Comparison of ENCODE assay signal across 17 cellular contexts in genomic region chr1:19816737-19817086, GRCh38. TPM values are rescaled to one million over a fixed set of nuclear protein-coding genes. Genes with fewer than 3 reads are reported as not detected.
"Had no signal": no experiment of that assay in that cellular context is flagged by ENCODE, and none has a peak within 500 bp of the region (broad histone marks: within the 10 kb centered on the region; RNA-seq: fewer than 3 reads in every experiment).

No MANE protein-coding gene starts in this region.

RNA-seq across cellular contexts. Expression of gene RNF186, which starts 1.6 kb away (rescaled TPM):
- total RNA-seq: chondrocyte; dorsolateral prefrontal cortex; esophagus muscularis mucosa; fibroblast of villous mesenchyme; heart right ventricle; left cardiac atrium; left ventricle myocardium inferior; lower lobe of right lung; naive thymus-derived CD4-positive, alpha-beta T cell; osteoblast; pulmonary artery endothelial cell; sigmoid colon; thyroid gland; upper lobe of right lung; vagina had no signal
- polyA plus RNA-seq: heart right ventricle; keratinocyte; naive thymus-derived CD4-positive, alpha-beta T cell; neural cell had no signal

RNA-seq across cellular contexts. Expression of gene TMCO4, which starts 17.0 kb away (rescaled TPM):
- polyA plus RNA-seq: neural cell had no signal
